Comparison of ENCODE assay signal across 9 cellular contexts in genomic region chr7:37915438-37915837, GRCh38.
DNase-seq lines count a peak whose midpoint lies in the region; ATAC-seq lines count a peak whose summit lies in the region.
"Had no signal": no experiment of that assay in that cellular context is flagged by ENCODE, and none has a peak within 500 bp of the region (broad histone marks: within the 10 kb centered on the region; RNA-seq: fewer than 3 reads in every experiment).

No MANE protein-coding gene starts in this region.

- DNase-seq in stimulated activated naive CD8-positive, alpha-beta T cell treated with anti-CD3 and anti-CD28 coated beads, Interleukin-15, amount 100 ng/mL, for 72 hours, result no peak
- no peak for DNase-seq in stimulated activated naive CD8-positive, alpha-beta T cell treated with anti-CD3 and anti-CD28 coated beads, Interleukin-15, Interleukin-2, amounts not matched to agents 100 U/mL and 50 U/mL, for 24 hours
- peak; percentile 5 for DNase-seq in RPMI8226
- peak; percentile 46 for DNase-seq in left kidney (ENCODE audit: low read depth, low spot score)
- no peak for DNase-seq in NCI-H345 treated with DMSO at 0.1 percent for 48 hours (lab: John Stamatoyannopoulos, UW; ENCODE audit: unreplicated experiment)
- DNase-seq in DMS79 treated with DMSO at 0.1 percent for 48 hours (lab: John Stamatoyannopoulos, UW), result no peak
- DNase-seq: activated naive CD8-positive, alpha-beta T cell treated with anti-CD3 and anti-CD28 coated beads for 36 hours had no signal

- peak; percentile 40 for ATAC-seq in stimulated activated naive CD8-positive, alpha-beta T cell treated with anti-CD3 and anti-CD28 coated beads, Interleukin-15, amount 100 ng/mL, for 72 hours
- no peak for ATAC-seq in stimulated activated naive CD8-positive, alpha-beta T cell treated with anti-CD3 and anti-CD28 coated beads, Interleukin-15, Interleukin-2, amounts not matched to agents 100 U/mL and 50 U/mL, for 24 hours
- ATAC-seq in GM21360 (IDR thresholded peaks at IDR 0.05; ENCODE audit: unreplicated experiment), result no peak
- ATAC-seq in GM19452 (IDR thresholded peaks at IDR 0.05; ENCODE audit: unreplicated experiment), result no peak

- peaks cover 79% of the 10 kb centered on the region for H3K27me3 Mint-ChIP-seq in stimulated activated naive CD8-positive, alpha-beta T cell treated with anti-CD3 and anti-CD28 coated beads, Interleukin-15, amount 100 ng/mL, for 72 hours

- no peak overlapping the region for H3K4me3 Mint-ChIP-seq in stimulated activated naive CD8-positive, alpha-beta T cell treated with anti-CD3 and anti-CD28 coated beads, Interleukin-15, amount 100 ng/mL, for 72 hours
- H3K4me3 Mint-ChIP-seq: activated naive CD8-positive, alpha-beta T cell treated with anti-CD3 and anti-CD28 coated beads for 36 hours had no signal

- H3K27ac Mint-ChIP-seq in stimulated activated naive CD8-positive, alpha-beta T cell treated with anti-CD3 and anti-CD28 coated beads, Interleukin-15, amount 100 ng/mL, for 72 hours, result no peak overlapping the region
- H3K27ac Mint-ChIP-seq: activated naive CD8-positive, alpha-beta T cell treated with anti-CD3 and anti-CD28 coated beads for 36 hours had no signal

- H3K4me1 Mint-ChIP-seq in stimulated activated naive CD8-positive, alpha-beta T cell treated with anti-CD3 and anti-CD28 coated beads, Interleukin-15, amount 100 ng/mL, for 72 hours, result peaks cover 26% of the 10 kb centered on the region

- H3K9me3 Mint-ChIP-seq in stimulated activated naive CD8-positive, alpha-beta T cell treated with anti-CD3 and anti-CD28 coated beads, Interleukin-15, amount 100 ng/mL, for 72 hours, result no peaks in the 10 kb centered on the region
- H3K9me3 Mint-ChIP-seq: activated naive CD8-positive, alpha-beta T cell treated with anti-CD3 and anti-CD28 coated beads for 36 hours had no signal

Comparison
In these comparisons a context has a peak if more than half of its experiments do, and no peak if none do; other contexts are left out.
1. DNase-seq: peak in RPMI8226 (single experiment) and left kidney (single experiment); none in stimulated activated naive CD8-positive, alpha-beta T cell treated with anti-CD3 and anti-CD28 coated beads, Interleukin-15, amount 100 ng/mL, for 72 hours (0 of 2), stimulated activated naive CD8-positive, alpha-beta T cell treated with anti-CD3 and anti-CD28 coated beads, Interleukin-15, Interleukin-2, amounts not matched to agents 100 U/mL and 50 U/mL, for 24 hours (single experiment), NCI-H345 treated with DMSO at 0.1 percent for 48 hours (single experiment) and DMS79 treated with DMSO at 0.1 percent for 48 hours (single experiment).